In genomic region chr14:50397461-50398196, GRCh38 we compare ENCODE assay signal across 8 cellular contexts. TPM values are rescaled to one million over a fixed set of nuclear protein-coding genes. Genes with fewer than 3 reads are reported as not detected.
A peak's percentile ranks its signal among the peaks of the same experiment; 100 is the strongest.
DNase-seq lines count a peak whose midpoint lies in the region; ATAC-seq, FAIRE-seq and TF ChIP-seq lines count a peak whose summit lies in the region.

No MANE protein-coding gene starts in this region.

- H3K27me3 Mint-ChIP-seq in CD8-positive, alpha-beta memory T cell: peaks cover 0 to 1% of the 10 kb centered on the region in 2 donors
- peaks cover 7% of the 10 kb centered on the region for H3K27me3 Mint-ChIP-seq in brain

- peak overlapping the region in 4 of 8 donors; percentile 29 to 82 (median 57) for H3K27ac Mint-ChIP-seq in CD8-positive, alpha-beta memory T cell
- peak overlapping the region in 4 of 5 experiments; percentile 73 to 91 (median 77) for H3K27ac Mint-ChIP-seq in brain

- POLR2A ChIA-PET in CD8-positive, alpha-beta memory T cell (lab: Charles Lee): interaction anchor here (0.6 to 1.9 kb wide), 2 partner anchors 15 to 34 kb away, joined by 3 to 11 read pairs; no protein-coding TSS in a partner anchor

- H3K9ac ChIP-seq in kidney (ENCODE audit: low read length in 2 of 2): peak overlapping the region; percentile 13 to 51

- peak overlapping the region; percentile 73 for H3K4me3 ChIP-seq in CD8-positive, alpha-beta memory T cell (ENCODE audit: low read length)
- H3K4me3 ChIP-seq in kidney (ENCODE audit: low read length in 2 of 2) (peak overlapping the region; percentile 32 to 90), stomach (peak overlapping the region; percentile 65 to 74 (median 69))

- no peak for ATAC-seq in HG02588 (IDR thresholded peaks at IDR 0.05; ENCODE audit: unreplicated experiment)

- TF ChIP-seq CTCF in brain (conservative IDR thresholded peaks at IDR 0.05): no peak
- no peak for TF ChIP-seq CTCF in kidney (IDR thresholded peaks at IDR 0.05; ENCODE audit: borderline replicate concordance, extremely low read depth, insufficient read depth)
- TF ChIP-seq CTCF in stomach (IDR thresholded peaks at IDR 0.05): no peak

- TF ChIP-seq EP300 in stomach (IDR thresholded peaks at IDR 0.05): no peak

- H3K9me3 ChIP-seq in CD8-positive, alpha-beta memory T cell (ENCODE audit: low read length): no peaks in the 10 kb centered on the region
- no peaks in the 10 kb centered on the region for H3K9me3 ChIP-seq in kidney (ENCODE audit: control insufficient read depth in 1 of 2, low read length in 2 of 2)
- H3K9me3 ChIP-seq in stomach: no peaks in the 10 kb centered on the region

- no peak for DNase-seq in CD8-positive, alpha-beta memory T cell
- DNase-seq in M059J (ENCODE audit: low read depth) (peak; percentile 55), kidney (no peak), stomach (no peak), UCSD-AML1 (lab: John Stamatoyannopoulos, UW; ENCODE audit: unreplicated experiment) (no peak), NCI-H526 treated with DMSO at 0.1 percent for 48 hours (lab: John Stamatoyannopoulos, UW) (no peak)

- H3K4me1 Mint-ChIP-seq in CD8-positive, alpha-beta memory T cell: peaks cover 7 to 19% (median 15%) of the 10 kb centered on the region in 3 donors
- H3K4me1 Mint-ChIP-seq in brain: peaks cover 40% of the 10 kb centered on the region

- no peak overlapping the region for H3K27ac ChIP-seq in CD8-positive, alpha-beta memory T cell (ENCODE audit: low read depth, low read length)
- H3K27ac ChIP-seq in kidney (ENCODE audit: low read depth in 2 of 2, low read length in 2 of 2) (peak overlapping the region; percentile 87 to 92), stomach (peak overlapping the region; percentile 79 to 90 (median 85))

- TF ChIP-seq POLR2A in stomach (IDR thresholded peaks at IDR 0.05): no peak

- H3K27me3 ChIP-seq in CD8-positive, alpha-beta memory T cell (ENCODE audit: insufficient read depth, low read length, poor library complexity, severe bottlenecking): no peaks in the 10 kb centered on the region
- H3K27me3 ChIP-seq in stomach: no peaks in the 10 kb centered on the region

- CTCF ChIA-PET in CD8-positive, alpha-beta memory T cell (lab: Charles Lee): interaction anchor here (1.3 to 2.5 kb wide), 3 partner anchors 33 to 77 kb away, joined by 3 to 5 read pairs (median 5); no protein-coding TSS in a partner anchor

- H3K36me3 Mint-ChIP-seq in CD8-positive, alpha-beta memory T cell: no peaks in the 10 kb centered on the region
- peaks cover 3% of the 10 kb centered on the region for H3K36me3 Mint-ChIP-seq in brain

- intact Hi-C loops in kidney (cut with DNase I): no loop called here
- intact Hi-C loops in stomach (cut with DNase I; ENCODE audit: low total_unique reads): no loop called here

- no peak for FAIRE-seq in kidney (lab: Jason Lieb, UNC)

- H3K4me1 ChIP-seq in CD8-positive, alpha-beta memory T cell (ENCODE audit: insufficient read depth, low read length): no peaks in the 10 kb centered on the region
- peaks cover 16 to 23% of the 10 kb centered on the region in 2 donors for H3K4me1 ChIP-seq in kidney (ENCODE audit: control insufficient read depth in 1 of 2, insufficient read depth in 1 of 2, low read depth in 1 of 2, low read length in 2 of 2)
- peaks cover 6 to 36% (median 23%) of the 10 kb centered on the region in 4 donors for H3K4me1 ChIP-seq in stomach

- peak overlapping the region; percentile 80 to 93 (median 87) for H3K4me3 Mint-ChIP-seq in CD8-positive, alpha-beta memory T cell
- H3K4me3 Mint-ChIP-seq in brain: peak overlapping the region; percentile 76 to 89 (median 88)

- no peaks in the 10 kb centered on the region for H3K9me3 Mint-ChIP-seq in CD8-positive, alpha-beta memory T cell
- no peaks in the 10 kb centered on the region for H3K9me3 Mint-ChIP-seq in brain

- no peaks in the 10 kb centered on the region for H3K36me3 ChIP-seq in CD8-positive, alpha-beta memory T cell (ENCODE audit: insufficient read depth, low read length)
- no peaks in the 10 kb centered on the region for H3K36me3 ChIP-seq in kidney (ENCODE audit: control insufficient read depth in 1 of 2, insufficient read depth in 2 of 2, low read length in 2 of 2)
- no peaks in the 10 kb centered on the region for H3K36me3 ChIP-seq in stomach

- 19 to 27% (median 23%) methylated on average over 9 of the region's 9 CpGs for WGBS in stomach, 5 donors

RNA-seq across cellular contexts. Expression of gene CDKL1, which starts 0.9 kb away (rescaled TPM):
- 1 to 10 TPM; 4.8 to 5.8 TPM for total RNA-seq in CD8-positive, alpha-beta memory T cell
- polyA plus RNA-seq in CD8-positive, alpha-beta memory T cell: 6.7 TPM
- 1.7 and 3.7 TPM in 2 replicates for total RNA-seq in M059J (2014; rRNA removed; shearing (Covaris generic))
- polyA plus RNA-seq in brain (ENCODE audit: insufficient read depth, low read depth, low replicate concordance) (1.8 TPM), kidney (ENCODE audit: insufficient read depth, low read depth, low replicate concordance) (17.9 TPM), stomach (1 to 10 TPM in 2 of 3 donors, under 1 TPM in 1; 0.61 to 1.4 (median 1.0) TPM)
- total RNA-seq in kidney (60.0 TPM), stomach (100 to 1,000 TPM in 1 of 5 donors, 1 to 10 TPM in 2, under 1 TPM in 1, not detected in 1; 0.89 to 174 (median 5.6) TPM)
